30 cellular contexts compared by ENCODE assay signal in the genomic region with DNA sequence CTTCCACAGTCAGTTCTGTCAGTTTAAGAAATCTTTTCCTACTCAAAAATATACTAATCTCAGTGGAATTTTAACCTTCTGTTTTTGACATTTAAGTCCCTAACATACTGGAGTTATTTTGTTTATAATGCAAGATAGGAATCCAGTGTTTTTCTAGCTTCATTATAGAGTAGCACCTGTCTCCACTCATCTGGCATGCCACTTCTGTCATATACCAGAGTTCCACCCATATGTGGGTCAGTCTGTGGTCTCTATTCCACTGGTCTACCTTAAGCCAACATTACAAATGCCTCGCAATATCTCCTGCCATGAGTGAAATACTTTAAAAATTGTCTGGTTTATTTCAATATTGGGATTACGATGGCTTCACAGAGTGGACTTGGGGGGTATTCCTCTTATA.
"Had no signal": no experiment of that assay in that cellular context is flagged by ENCODE, and none has a peak within 500 bp of the region (broad histone marks: within the 10 kb centered on the region; RNA-seq: fewer than 3 reads in every experiment).

No MANE protein-coding gene starts in this region.

- H3K27me3 Mint-ChIP-seq: activated CD4-positive, alpha-beta memory T cell treated with anti-CD3 and anti-CD28 coated beads, Interleukin-2, amount 10 ng/mL, durations not matched to agents 7 days and 5 days; activated CD4-positive, alpha-beta T cell treated with anti-CD3 and anti-CD28 coated beads, Interleukin-2, amount 10 ng/mL, durations not matched to agents 7 days and 5 days; activated naive CD8-positive, alpha-beta T cell treated with anti-CD3 and anti-CD28 coated beads, Interleukin-2, amount 10 ng/mL, durations not matched to agents 7 days and 5 days; activated T-cell treated with anti-CD3 and anti-CD28 coated beads, Interleukin-2, amount 50 U/mL, for 24 hours; central memory CD8-positive, alpha-beta T cell; effector memory CD8-positive, alpha-beta T cell had no signal

- H3K27ac Mint-ChIP-seq: activated CD4-positive, alpha-beta memory T cell treated with anti-CD3 and anti-CD28 coated beads, Interleukin-2, amount 10 ng/mL, durations not matched to agents 7 days and 5 days; activated CD4-positive, alpha-beta T cell treated with anti-CD3 and anti-CD28 coated beads, Interleukin-2, amount 10 ng/mL, durations not matched to agents 7 days and 5 days; activated naive CD8-positive, alpha-beta T cell treated with anti-CD3 and anti-CD28 coated beads, Interleukin-2, amount 10 ng/mL, durations not matched to agents 7 days and 5 days; activated T-cell treated with anti-CD3 and anti-CD28 coated beads, Interleukin-2, amount 50 U/mL, for 72 hours; WTC11 had no signal

- DNase-seq: activated CD4-positive, alpha-beta memory T cell treated with anti-CD3 and anti-CD28 coated beads, Interleukin-2, amount 10 ng/mL, durations not matched to agents 7 days and 5 days; activated CD4-positive, alpha-beta T cell treated with anti-CD3 and anti-CD28 coated beads for 1 hour; activated CD4-positive, alpha-beta T cell treated with anti-CD3 and anti-CD28 coated beads for 4 hours; activated CD4-positive, alpha-beta T cell treated with anti-CD3 and anti-CD28 coated beads, Interleukin-2, amount 10 ng/mL, durations not matched to agents 7 days and 5 days; activated CD4-positive, alpha-beta T cell treated with anti-CD3 and anti-CD28 coated beads, Interleukin-2, amount 50 U/mL, for 4 hours; activated CD8-positive, alpha-beta memory T cell treated with anti-CD3 and anti-CD28 coated beads, Interleukin-2, amount 50 U/mL, for 48 hours; activated gamma-delta T cell; activated naive CD4-positive, alpha-beta T cell; activated naive CD8-positive, alpha-beta T cell treated with anti-CD3 and anti-CD28 coated beads, Interleukin-2, amount 10 ng/mL, durations not matched to agents 7 days and 5 days; activated T-cell treated with anti-CD3 and anti-CD28 coated beads for 4 hours; activated T-cell treated with anti-CD3 and anti-CD28 coated beads, Interleukin-2, amount 50 U/mL, for 24 hours; activated T-cell treated with anti-CD3 and anti-CD28 coated beads, Interleukin-2, amount 50 U/mL, for 72 hours; amniotic stem cell; anterior cingulate cortex; brain microvascular endothelial cell; cortex of kidney; dermis blood vessel endothelial cell; effector CD4-positive, alpha-beta T cell; effector memory CD8-positive, alpha-beta T cell; erythroblast; foreskin keratinocyte; gastrocnemius medialis; glutamatergic neuron; heart left ventricle; T-helper 1 cell; T-helper 2 cell had no signal

- H3K9me3 Mint-ChIP-seq: activated CD4-positive, alpha-beta memory T cell treated with anti-CD3 and anti-CD28 coated beads, Interleukin-2, amount 10 ng/mL, durations not matched to agents 7 days and 5 days; activated CD4-positive, alpha-beta T cell treated with anti-CD3 and anti-CD28 coated beads, Interleukin-2, amount 10 ng/mL, durations not matched to agents 7 days and 5 days; activated naive CD8-positive, alpha-beta T cell treated with anti-CD3 and anti-CD28 coated beads, Interleukin-2, amount 10 ng/mL, durations not matched to agents 7 days and 5 days; activated T-cell treated with anti-CD3 and anti-CD28 coated beads, Interleukin-2, amount 50 U/mL, for 24 hours; activated T-cell treated with anti-CD3 and anti-CD28 coated beads, Interleukin-2, amount 50 U/mL, for 72 hours; central memory CD8-positive, alpha-beta T cell; effector memory CD8-positive, alpha-beta T cell; WTC11 had no signal

- H3K9me3 ChIP-seq: esophagus muscularis mucosa, gastrocnemius medialis, heart left ventricle had no signal

- H3K27me3 ChIP-seq: brain microvascular endothelial cell, esophagus muscularis mucosa, foreskin keratinocyte, gastrocnemius medialis, heart left ventricle had no signal

- ATAC-seq: activated T-cell treated with anti-CD3 and anti-CD28 coated beads, Interleukin-2, amount 50 U/mL, for 72 hours; effector memory CD8-positive, alpha-beta T cell; foreskin keratinocyte; gastrocnemius medialis; heart left ventricle; WTC11 had no signal

- H3K4me3 Mint-ChIP-seq: activated CD4-positive, alpha-beta memory T cell treated with anti-CD3 and anti-CD28 coated beads, Interleukin-2, amount 10 ng/mL, durations not matched to agents 7 days and 5 days; activated CD4-positive, alpha-beta T cell treated with anti-CD3 and anti-CD28 coated beads, Interleukin-2, amount 10 ng/mL, durations not matched to agents 7 days and 5 days; activated naive CD8-positive, alpha-beta T cell treated with anti-CD3 and anti-CD28 coated beads, Interleukin-2, amount 10 ng/mL, durations not matched to agents 7 days and 5 days; activated T-cell treated with anti-CD3 and anti-CD28 coated beads, Interleukin-2, amount 50 U/mL, for 24 hours; activated T-cell treated with anti-CD3 and anti-CD28 coated beads, Interleukin-2, amount 50 U/mL, for 72 hours; central memory CD8-positive, alpha-beta T cell; effector memory CD8-positive, alpha-beta T cell; WTC11 had no signal

- H3K27ac ChIP-seq: brain microvascular endothelial cell, esophagus muscularis mucosa, foreskin keratinocyte, gastrocnemius medialis, heart left ventricle, VCaP had no signal
